ENCODE assay signal across 10 cellular contexts in genomic region chr16:89449726-89450335, GRCh38. TPM values are rescaled to one million over a fixed set of nuclear protein-coding genes. Genes with fewer than 3 reads are reported as not detected.
A peak's percentile ranks its signal among the peaks of the same experiment; 100 is the strongest.
DNase-seq lines count a peak whose midpoint lies in the region; ATAC-seq and TF ChIP-seq lines count a peak whose summit lies in the region.
"Had no signal": no experiment of that assay in that cellular context is flagged by ENCODE, and none has a peak within 500 bp of the region (broad histone marks: within the 10 kb centered on the region; RNA-seq: fewer than 3 reads in every experiment).

No MANE protein-coding gene starts in this region.

- no peak for ATAC-seq in central memory CD8-positive, alpha-beta T cell (replicated peaks; ENCODE audit: extremely low read depth, poor library complexity, severe bottlenecking)
- no peak for ATAC-seq in GM21717 (IDR thresholded peaks at IDR 0.05; ENCODE audit: unreplicated experiment)
- ATAC-seq in HG03159 (IDR thresholded peaks at IDR 0.05; ENCODE audit: unreplicated experiment) = no peak

- H3K27me3 Mint-ChIP-seq in central memory CD8-positive, alpha-beta T cell = no peaks in the 10 kb centered on the region
- H3K27me3 Mint-ChIP-seq in nephron (ENCODE audit: low read depth) = no peaks in the 10 kb centered on the region

- no peak overlapping the region for H3K27ac Mint-ChIP-seq in central memory CD8-positive, alpha-beta T cell (ENCODE audit: low read depth)
- H3K27ac Mint-ChIP-seq in nephron = peak overlapping the region in 2 of 3 experiments; percentile 8 to 61
- H3K27ac Mint-ChIP-seq: activated T-cell treated with anti-CD3 and anti-CD28 coated beads, Interleukin-2, amount 50 U/mL, for 72 hours had no signal

- peaks cover 89% of the 10 kb centered on the region for H3K4me1 Mint-ChIP-seq in central memory CD8-positive, alpha-beta T cell
- peaks cover 53% of the 10 kb centered on the region for H3K4me1 Mint-ChIP-seq in nephron

- H3K9me3 Mint-ChIP-seq in central memory CD8-positive, alpha-beta T cell = no peaks in the 10 kb centered on the region
- H3K9me3 Mint-ChIP-seq in nephron = no peaks in the 10 kb centered on the region
- H3K9me3 Mint-ChIP-seq: activated T-cell treated with anti-CD3 and anti-CD28 coated beads, Interleukin-2, amount 50 U/mL, for 72 hours had no signal

- H3K36me3 Mint-ChIP-seq in central memory CD8-positive, alpha-beta T cell (ENCODE audit: insufficient read depth) = peaks cover 14% of the 10 kb centered on the region
- H3K36me3 Mint-ChIP-seq in nephron (ENCODE audit: low read depth) = no peaks in the 10 kb centered on the region

- peak overlapping the region; percentile 42 for H3K4me3 Mint-ChIP-seq in central memory CD8-positive, alpha-beta T cell
- H3K4me3 Mint-ChIP-seq in nephron = no peak overlapping the region

- no peak for TF ChIP-seq CTCF in nephron (IDR thresholded peaks at IDR 0.05; ENCODE audit: unreplicated experiment in 3 of 3)

- DNase-seq in EL (peak; percentile 28), M059J (ENCODE audit: low read depth) (peak; percentile 32), NCI-H2196 (lab: John Stamatoyannopoulos, UW; ENCODE audit: unreplicated experiment) (no peak)
- DNase-seq in central memory CD8-positive, alpha-beta T cell (ENCODE audit: low spot score in 2 of 2) = no peak
- DNase-seq: activated T-cell treated with anti-CD3 and anti-CD28 coated beads, Interleukin-2, amount 50 U/mL, for 72 hours; effector CD8-positive, alpha-beta T cell; GF-D8 had no signal

RNA-seq across cellular contexts. Expression of gene ANKRD11, which starts 40.5 kb away (rescaled TPM):
- total RNA-seq in M059J (2014; rRNA removed; shearing (Covaris generic)) = 21.4 and 47.1 TPM in 2 replicates

RNA-seq across cellular contexts. Expression of gene SPG7, which starts 58.4 kb away (rescaled TPM):
- total RNA-seq in M059J (2014; rRNA removed; shearing (Covaris generic)) = 69.6 and 77.5 TPM in 2 replicates

Comparison
In these comparisons a context has a peak if more than half of its experiments do, and no peak if none do; other contexts are left out.
1. DNase-seq: peak in EL (single experiment) and M059J (single experiment); none in central memory CD8-positive, alpha-beta T cell (0 of 2) and NCI-H2196 (single experiment).